Comparison of ENCODE assay signal across 11 cellular contexts in genomic region chr6:108921547-108922331, GRCh38.
DNase-seq lines count a peak whose midpoint lies in the region; TF ChIP-seq lines count a peak whose summit lies in the region.
"Had no signal": no experiment of that assay in that cellular context is flagged by ENCODE, and none has a peak within 500 bp of the region (broad histone marks: within the 10 kb centered on the region; RNA-seq: fewer than 3 reads in every experiment).

No MANE protein-coding gene starts in this region.

- H3K27me3 Mint-ChIP-seq in CD8-positive, alpha-beta memory T cell: peaks cover 0 to 2% of the 10 kb centered on the region in 2 donors
- H3K27me3 Mint-ChIP-seq in nephron progenitor cell (ENCODE audit: low read depth, poor library complexity): peaks cover 2% of the 10 kb centered on the region

- no peaks in the 10 kb centered on the region for H3K9me3 Mint-ChIP-seq in CD8-positive, alpha-beta memory T cell
- no peaks in the 10 kb centered on the region for H3K9me3 Mint-ChIP-seq in nephron progenitor cell

- H3K27ac ChIP-seq in CD8-positive, alpha-beta memory T cell (ENCODE audit: low read depth, low read length): no peak overlapping the region
- H3K27ac ChIP-seq: parathyroid adenoma, thoracic aorta had no signal

- H3K36me3 Mint-ChIP-seq in CD8-positive, alpha-beta memory T cell: peaks cover 0 to 14% (median 4%) of the 10 kb centered on the region in 3 donors
- no peaks in the 10 kb centered on the region for H3K36me3 Mint-ChIP-seq in nephron progenitor cell (ENCODE audit: low read depth)

- TF ChIP-seq POLR2A in NB4 (IDR thresholded peaks at IDR 0.05; ENCODE audit: extremely low read depth, insufficient read length): no peak

- in situ Hi-C loops in astrocyte of the spinal cord (cut with HindIII; ENCODE audit: low sequenced_read_pairs): no loop called here

- H3K4me1 ChIP-seq in CD8-positive, alpha-beta memory T cell (ENCODE audit: insufficient read depth, low read length): peaks cover 21% of the 10 kb centered on the region
- H3K4me1 ChIP-seq: parathyroid adenoma had no signal

- no peak for DNase-seq in CD8-positive, alpha-beta memory T cell
- DNase-seq in NB4 (ENCODE audit: low read depth) (peak; percentile 64), astrocyte of the spinal cord (ENCODE audit: low read depth, low spot score) (peak; percentile 76), nephron progenitor cell (peak; percentile 18), D341Med (ENCODE audit: low spot score) (no peak), NCI-H82 (lab: John Stamatoyannopoulos, UW) (no peak), OCI-M2 (lab: John Stamatoyannopoulos, UW; ENCODE audit: unreplicated experiment) (no peak), NCI-H1436 (lab: John Stamatoyannopoulos, UW) (no peak)
- DNase-seq: NCI-H226 had no signal

- CTCF ChIA-PET in CD8-positive, alpha-beta memory T cell (lab: Charles Lee): interaction anchor here (0.7 to 1.2 kb wide), 4 partner anchors 11 to 388 kb away, joined by 3 to 4 read pairs (median 3); no protein-coding TSS in a partner anchor

- TF ChIP-seq CTCF in NB4 (IDR thresholded peaks at IDR 0.05; ENCODE audit: low read depth, low read length) (no peak), astrocyte of the spinal cord (IDR thresholded peaks at IDR 0.05; ENCODE audit: low read depth, low read length) (no peak), nephron progenitor cell (IDR thresholded peaks at IDR 0.05) (no peak)

- H3K27me3 ChIP-seq in CD8-positive, alpha-beta memory T cell (ENCODE audit: insufficient read depth, low read length, poor library complexity, severe bottlenecking): no peaks in the 10 kb centered on the region

- POLR2A ChIA-PET in CD8-positive, alpha-beta memory T cell (lab: Charles Lee): no interaction called here

- H3K4me3 Mint-ChIP-seq in CD8-positive, alpha-beta memory T cell: peak overlapping the region in 3 of 7 donors; percentile 17 to 37 (median 25)
- H3K4me3 Mint-ChIP-seq in nephron progenitor cell: no peak overlapping the region

- H3K4me1 Mint-ChIP-seq in CD8-positive, alpha-beta memory T cell: peaks cover 49 to 56% (median 51%) of the 10 kb centered on the region in 3 donors
- peaks cover 6% of the 10 kb centered on the region for H3K4me1 Mint-ChIP-seq in nephron progenitor cell

- no peaks in the 10 kb centered on the region for H3K36me3 ChIP-seq in CD8-positive, alpha-beta memory T cell (ENCODE audit: insufficient read depth, low read length)
- H3K36me3 ChIP-seq: thoracic aorta had no signal

- H3K9me3 ChIP-seq in CD8-positive, alpha-beta memory T cell (ENCODE audit: low read length): no peaks in the 10 kb centered on the region
- H3K9me3 ChIP-seq: thoracic aorta had no signal

- H3K27ac Mint-ChIP-seq in CD8-positive, alpha-beta memory T cell: peak overlapping the region; percentile 16 to 80 (median 71)
- H3K27ac Mint-ChIP-seq in nephron progenitor cell: no peak overlapping the region

- H3K4me3 ChIP-seq in CD8-positive, alpha-beta memory T cell (ENCODE audit: low read length): no peak overlapping the region
- H3K4me3 ChIP-seq in NB4 (ENCODE audit: low read depth, low read length) (no peak overlapping the region), astrocyte of the spinal cord (ENCODE audit: low read depth, low read length) (no peak overlapping the region)
- H3K4me3 ChIP-seq: thoracic aorta had no signal

Comparison
In these comparisons a context has a peak if more than half of its experiments do, and no peak if none do; other contexts are left out.
1. DNase-seq: peak in NB4 (single experiment), astrocyte of the spinal cord (single experiment) and nephron progenitor cell (single experiment); none in CD8-positive, alpha-beta memory T cell (0 of 5), D341Med (single experiment), NCI-H82 (single experiment), OCI-M2 (single experiment) and NCI-H1436 (single experiment).